Comparison of ENCODE assay signal across 1 cellular context in the genomic region with DNA sequence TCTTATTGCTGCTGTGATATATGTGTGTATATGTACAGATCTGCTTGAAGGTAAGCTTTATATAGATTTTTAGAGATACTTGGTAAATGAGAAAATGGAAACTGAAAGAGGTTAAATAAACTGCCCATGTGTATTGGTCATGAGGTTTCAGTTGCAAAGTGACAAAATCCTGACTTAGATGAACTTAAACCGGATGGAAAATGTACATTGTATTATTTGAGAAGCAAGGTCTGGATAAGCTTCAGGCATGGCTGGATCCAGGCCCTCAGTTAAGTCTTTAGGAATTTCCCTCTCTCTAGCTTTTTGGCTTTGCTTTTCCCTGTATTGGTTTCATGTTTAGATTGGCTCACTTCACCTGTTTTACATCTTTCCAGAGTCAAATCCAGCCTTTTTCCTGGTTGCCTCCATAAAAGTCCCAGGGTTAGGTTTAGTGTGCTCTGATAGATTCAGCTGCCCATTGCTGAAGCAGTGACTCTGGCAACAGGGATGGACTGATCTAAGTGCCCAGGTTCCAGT.
TF ChIP-seq lines count a peak whose summit lies in the region.

No MANE protein-coding gene starts in this region.

TF ChIP-seq in WTC11, 78 proteins besides CTCF, POLR2A, EP300 and RAD21 (continued from another document):
- TF ChIP-seq, protein P1, sequence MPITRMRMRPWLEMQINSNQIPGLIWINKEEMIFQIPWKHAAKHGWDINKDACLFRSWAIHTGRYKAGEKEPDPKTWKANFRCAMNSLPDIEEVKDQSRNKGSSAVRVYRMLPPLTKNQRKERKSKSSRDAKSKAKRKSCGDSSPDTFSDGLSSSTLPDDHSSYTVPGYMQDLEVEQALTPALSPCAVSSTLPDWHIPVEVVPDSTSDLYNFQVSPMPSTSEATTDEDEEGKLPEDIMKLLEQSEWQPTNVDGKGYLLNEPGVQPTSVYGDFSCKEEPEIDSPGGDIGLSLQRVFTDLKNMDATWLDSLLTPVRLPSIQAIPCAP (CRISPR knock-in tag; IDR thresholded peaks at IDR 0.05): no peak
- no peak for TF ChIP-seq CREM (CRISPR knock-in tag; IDR thresholded peaks at IDR 0.05)
- TF ChIP-seq, protein P2, sequence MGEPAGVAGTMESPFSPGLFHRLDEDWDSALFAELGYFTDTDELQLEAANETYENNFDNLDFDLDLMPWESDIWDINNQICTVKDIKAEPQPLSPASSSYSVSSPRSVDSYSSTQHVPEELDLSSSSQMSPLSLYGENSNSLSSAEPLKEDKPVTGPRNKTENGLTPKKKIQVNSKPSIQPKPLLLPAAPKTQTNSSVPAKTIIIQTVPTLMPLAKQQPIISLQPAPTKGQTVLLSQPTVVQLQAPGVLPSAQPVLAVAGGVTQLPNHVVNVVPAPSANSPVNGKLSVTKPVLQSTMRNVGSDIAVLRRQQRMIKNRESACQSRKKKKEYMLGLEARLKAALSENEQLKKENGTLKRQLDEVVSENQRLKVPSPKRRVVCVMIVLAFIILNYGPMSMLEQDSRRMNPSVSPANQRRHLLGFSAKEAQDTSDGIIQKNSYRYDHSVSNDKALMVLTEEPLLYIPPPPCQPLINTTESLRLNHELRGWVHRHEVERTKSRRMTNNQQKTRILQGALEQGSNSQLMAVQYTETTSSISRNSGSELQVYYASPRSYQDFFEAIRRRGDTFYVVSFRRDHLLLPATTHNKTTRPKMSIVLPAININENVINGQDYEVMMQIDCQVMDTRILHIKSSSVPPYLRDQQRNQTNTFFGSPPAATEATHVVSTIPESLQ (CRISPR knock-in tag; IDR thresholded peaks at IDR 0.05): no peak
- TF ChIP-seq, protein P3, sequence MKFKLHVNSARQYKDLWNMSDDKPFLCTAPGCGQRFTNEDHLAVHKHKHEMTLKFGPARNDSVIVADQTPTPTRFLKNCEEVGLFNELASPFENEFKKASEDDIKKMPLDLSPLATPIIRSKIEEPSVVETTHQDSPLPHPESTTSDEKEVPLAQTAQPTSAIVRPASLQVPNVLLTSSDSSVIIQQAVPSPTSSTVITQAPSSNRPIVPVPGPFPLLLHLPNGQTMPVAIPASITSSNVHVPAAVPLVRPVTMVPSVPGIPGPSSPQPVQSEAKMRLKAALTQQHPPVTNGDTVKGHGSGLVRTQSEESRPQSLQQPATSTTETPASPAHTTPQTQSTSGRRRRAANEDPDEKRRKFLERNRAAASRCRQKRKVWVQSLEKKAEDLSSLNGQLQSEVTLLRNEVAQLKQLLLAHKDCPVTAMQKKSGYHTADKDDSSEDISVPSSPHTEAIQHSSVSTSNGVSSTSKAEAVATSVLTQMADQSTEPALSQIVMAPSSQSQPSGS (CRISPR knock-in tag; IDR thresholded peaks at IDR 0.05; ENCODE audit: borderline replicate concordance, low read depth): no peak
- no peak for TF ChIP-seq E2F1 (CRISPR knock-in tag; IDR thresholded peaks at IDR 0.05)
- TF ChIP-seq FOXP4 (CRISPR knock-in tag; IDR thresholded peaks at IDR 0.05): no peak
- TF ChIP-seq FOXP1 (CRISPR knock-in tag; IDR thresholded peaks at IDR 0.05; ENCODE audit: borderline replicate concordance): no peak
- TF ChIP-seq ZNF121 (CRISPR knock-in tag; IDR thresholded peaks at IDR 0.05): no peak
- TF ChIP-seq, protein P4, sequence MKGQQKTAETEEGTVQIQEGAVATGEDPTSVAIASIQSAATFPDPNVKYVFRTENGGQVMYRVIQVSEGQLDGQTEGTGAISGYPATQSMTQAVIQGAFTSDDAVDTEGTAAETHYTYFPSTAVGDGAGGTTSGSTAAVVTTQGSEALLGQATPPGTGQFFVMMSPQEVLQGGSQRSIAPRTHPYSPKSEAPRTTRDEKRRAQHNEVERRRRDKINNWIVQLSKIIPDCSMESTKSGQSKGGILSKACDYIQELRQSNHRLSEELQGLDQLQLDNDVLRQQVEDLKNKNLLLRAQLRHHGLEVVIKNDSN (CRISPR knock-in tag; IDR thresholded peaks at IDR 0.05): no peak
- no peak for TF ChIP-seq TP53 (CRISPR knock-in tag; IDR thresholded peaks at IDR 0.05)
- TF ChIP-seq GTF2I (CRISPR knock-in tag; conservative IDR thresholded peaks at IDR 0.05): no peak
- no peak for TF ChIP-seq TEAD1 (CRISPR knock-in tag; IDR thresholded peaks at IDR 0.05)
- no peak for TF ChIP-seq ZNF396 (CRISPR knock-in tag; IDR thresholded peaks at IDR 0.05; ENCODE audit: borderline replicate concordance)
- no peak for TF ChIP-seq PRDM15 (CRISPR knock-in tag; IDR thresholded peaks at IDR 0.05)
TF ChIP-seq in WTC11: peak in this region for 0.
